ENCODE assay signal across 10 cellular contexts in genomic region chrX:1394731-1395501, GRCh38. TPM values are rescaled to one million over a fixed set of nuclear protein-coding genes. Genes with fewer than 3 reads are reported as not detected.
DNase-seq lines count a peak whose midpoint lies in the region; ATAC-seq and TF ChIP-seq lines count a peak whose summit lies in the region.
"Had no signal": no experiment of that assay in that cellular context is flagged by ENCODE, and none has a peak within 500 bp of the region (broad histone marks: within the 10 kb centered on the region; RNA-seq: fewer than 3 reads in every experiment).

No MANE protein-coding gene starts in this region.

- TF ChIP-seq CTCF in esophagus muscularis mucosa (IDR thresholded peaks at IDR 0.05) = no peak
- no peak for TF ChIP-seq CTCF in neural progenitor cell (IDR thresholded peaks at IDR 0.05)

- no peak for TF ChIP-seq POLR2A in esophagus muscularis mucosa (IDR thresholded peaks at IDR 0.05; ENCODE audit: low read depth)

- peak overlapping the region; percentile 8 to 89 (median 74) for H3K4me3 Mint-ChIP-seq in CD4-positive, CD25-positive, alpha-beta regulatory T cell
- H3K4me3 Mint-ChIP-seq in neural progenitor cell = peak overlapping the region; percentile 92

- peaks cover 11% of the 10 kb centered on the region for H3K36me3 Mint-ChIP-seq in CD4-positive, CD25-positive, alpha-beta regulatory T cell
- peaks cover 15% of the 10 kb centered on the region for H3K36me3 Mint-ChIP-seq in neural progenitor cell

- H3K27ac Mint-ChIP-seq in CD4-positive, CD25-positive, alpha-beta regulatory T cell = peak overlapping the region in 2 of 3 donors; percentile 36 to 56
- H3K27ac Mint-ChIP-seq in neural progenitor cell = peak overlapping the region; percentile 81

- no peak for TF ChIP-seq EP300 in esophagus muscularis mucosa (IDR thresholded peaks at IDR 0.05)

- H3K4me1 ChIP-seq in CD4-positive, CD25-positive, alpha-beta regulatory T cell (ENCODE audit: control insufficient read depth, insufficient read depth, low read length, poor library complexity, severe bottlenecking) = peaks cover 22% of the 10 kb centered on the region
- H3K4me1 ChIP-seq in esophagus muscularis mucosa (peaks cover 18 to 37% (median 34%) of the 10 kb centered on the region in 4 donors), neural progenitor cell (peaks cover 19% of the 10 kb centered on the region)

- no peaks in the 10 kb centered on the region for H3K27me3 Mint-ChIP-seq in CD4-positive, CD25-positive, alpha-beta regulatory T cell
- H3K27me3 Mint-ChIP-seq in neural progenitor cell (ENCODE audit: insufficient read depth, low read depth) = peaks cover 4% of the 10 kb centered on the region

- peaks cover 26% of the 10 kb centered on the region for H4K20me1 ChIP-seq in neural progenitor cell (ENCODE audit: low read depth)

- H3F3A ChIP-seq in neural progenitor cell (ENCODE audit: low read depth) = peaks cover 18% of the 10 kb centered on the region

- H3K4me2 ChIP-seq in neural progenitor cell = peak overlapping the region; percentile 94

- H3K4me1 Mint-ChIP-seq in CD4-positive, CD25-positive, alpha-beta regulatory T cell = peaks cover 4 to 40% (median 11%) of the 10 kb centered on the region in 4 donors
- H3K4me1 Mint-ChIP-seq in neural progenitor cell = peaks cover 27% of the 10 kb centered on the region

- intact Hi-C loops in esophagus muscularis mucosa (cut with DNase I) = loop anchor here (5.0 kb wide), 1 partner anchor 48 kb away; no protein-coding TSS in a partner anchor

- no peaks in the 10 kb centered on the region for H3K27me3 ChIP-seq in CD4-positive, CD25-positive, alpha-beta regulatory T cell (ENCODE audit: control insufficient read depth, insufficient read depth, low read length)
- no peaks in the 10 kb centered on the region for H3K27me3 ChIP-seq in esophagus muscularis mucosa
- H3K27me3 ChIP-seq in neural progenitor cell = no peaks in the 10 kb centered on the region

- H3K4me3 ChIP-seq in CD4-positive, CD25-positive, alpha-beta regulatory T cell (ENCODE audit: low read depth, low read length) = no peak overlapping the region
- H3K4me3 ChIP-seq in SK-N-MC (peak overlapping the region; percentile 12; the same call in 1 of the 2 replicates), esophagus muscularis mucosa (no peak overlapping the region), neural progenitor cell (no peak overlapping the region)

- H3K27ac ChIP-seq in CD4-positive, CD25-positive, alpha-beta regulatory T cell (ENCODE audit: insufficient read depth, low read length, poor library complexity, severe bottlenecking) = no peak overlapping the region
- peak overlapping the region; percentile 19; the same call in 1 of the 2 replicates for H3K27ac ChIP-seq in SK-N-MC
- peak overlapping the region; percentile 3 to 100 (median 98) for H3K27ac ChIP-seq in esophagus muscularis mucosa (replicated peaks in 1 of 4)
- H3K27ac ChIP-seq in neural progenitor cell = peak overlapping the region; percentile 58

- ATAC-seq in CD4-positive, CD25-positive, alpha-beta regulatory T cell (ENCODE audit: low read depth in 2 of 2) = no peak
- ATAC-seq in HG03025 (IDR thresholded peaks at IDR 0.05; ENCODE audit: low FRiP score, unreplicated experiment) = no peak

- H3K79me2 ChIP-seq in neural progenitor cell (ENCODE audit: low read depth) = peaks cover 51% of the 10 kb centered on the region

- H3K9me3 ChIP-seq in CD4-positive, CD25-positive, alpha-beta regulatory T cell (ENCODE audit: control insufficient read depth in 2 of 2, low read length in 2 of 2) = no peaks in the 10 kb centered on the region
- no peaks in the 10 kb centered on the region for H3K9me3 ChIP-seq in SK-N-MC (ENCODE audit: low read depth, low read length)
- no peaks in the 10 kb centered on the region for H3K9me3 ChIP-seq in esophagus muscularis mucosa
- H3K9me3 ChIP-seq in neural progenitor cell (ENCODE audit: low read depth) = no peaks in the 10 kb centered on the region

- no peaks in the 10 kb centered on the region for H3K9me3 Mint-ChIP-seq in CD4-positive, CD25-positive, alpha-beta regulatory T cell
- H3K9me3 Mint-ChIP-seq in neural progenitor cell = no peaks in the 10 kb centered on the region

- WGBS in esophagus muscularis mucosa = 79% methylated on average over 18 of the region's 22 CpGs

- peaks cover 4% of the 10 kb centered on the region for H3K36me3 ChIP-seq in CD4-positive, CD25-positive, alpha-beta regulatory T cell (ENCODE audit: control insufficient read depth, insufficient read depth, low read length)
- peaks cover 18% of the 10 kb centered on the region for H3K36me3 ChIP-seq in SK-N-MC (ENCODE audit: insufficient read depth, low read length)
- peaks cover 3 to 37% (median 15%) of the 10 kb centered on the region in 4 donors for H3K36me3 ChIP-seq in esophagus muscularis mucosa
- peaks cover 4% of the 10 kb centered on the region for H3K36me3 ChIP-seq in neural progenitor cell

- H2AFZ ChIP-seq in neural progenitor cell (replicated peaks) = no peak overlapping the region

- DNase-seq in CD4-positive, CD25-positive, alpha-beta regulatory T cell = no peak
- no peak for DNase-seq in SK-N-MC (ENCODE audit: low read depth, low spot score)
- DNase-seq in esophagus muscularis mucosa (ENCODE audit: extremely low spot score) = no peak
- DNase-seq in neural progenitor cell (ENCODE audit: low spot score) = no peak
- DNase-seq in NCI-H446 treated with DMSO at 0.1 percent for 48 hours (lab: John Stamatoyannopoulos, UW) = no peak
- DNase-seq in NCI-H187 treated with DMSO at 0.1 percent for 48 hours (lab: John Stamatoyannopoulos, UW) = no peak
- no peak for DNase-seq in pons (ENCODE audit: low spot score)
- DNase-seq: activated gamma-delta T cell treated with Interleukin-2 at 50 U/mL for 16 hours, hypothalamus had no signal

- H3K9ac ChIP-seq in SK-N-MC (ENCODE audit: insufficient read length) = peak overlapping the region; percentile 33
- H3K9ac ChIP-seq in neural progenitor cell = no peak overlapping the region

RNA-seq across cellular contexts. Expression of gene SLC25A6, which starts 3.0 kb away (rescaled TPM):
- total RNA-seq in CD4-positive, CD25-positive, alpha-beta regulatory T cell = 277 TPM
- 100 to 1,000 TPM; 388 to 535 (median 492) TPM for polyA plus RNA-seq in CD4-positive, CD25-positive, alpha-beta regulatory T cell
- 100 to 1,000 TPM; 266 to 339 (median 313) TPM for total RNA-seq in esophagus muscularis mucosa
- total RNA-seq in neural progenitor cell (ENCODE audit: low replicate concordance) = 193 and 487 TPM in 2 replicates

RNA-seq across cellular contexts. Expression of gene ASMTL, which starts 57.8 kb away (rescaled TPM):
- total RNA-seq in CD4-positive, CD25-positive, alpha-beta regulatory T cell = 47.7 TPM
- polyA plus RNA-seq in CD4-positive, CD25-positive, alpha-beta regulatory T cell = 10 to 100 TPM; 32.1 to 50.1 (median 41.0) TPM
- total RNA-seq in esophagus muscularis mucosa = 10 to 100 TPM; 28.7 to 52.2 (median 32.8) TPM
- 46.1 and 73.2 TPM in 2 replicates for total RNA-seq in neural progenitor cell (ENCODE audit: low replicate concordance)

RNA-seq across cellular contexts. Expression of gene IL3RA, which starts 58.3 kb away (rescaled TPM):
- total RNA-seq in CD4-positive, CD25-positive, alpha-beta regulatory T cell = 1.2 TPM
- polyA plus RNA-seq in CD4-positive, CD25-positive, alpha-beta regulatory T cell = under 1 TPM in 1 of 4 donors, not detected in 3; 0.18 TPM
- total RNA-seq in esophagus muscularis mucosa = 10 to 100 TPM in 3 of 4 donors, 1 to 10 TPM in 1; 5.0 to 19.1 (median 11.4) TPM
- total RNA-seq in neural progenitor cell (ENCODE audit: low replicate concordance) = not detected in 2 replicates
